8 cellular contexts compared by ENCODE assay signal in genomic region chr17:82031303-82031884, GRCh38. TPM values are rescaled to one million over a fixed set of nuclear protein-coding genes. Genes with fewer than 3 reads are reported as not detected.
DNase-seq lines count a peak whose midpoint lies in the region; ATAC-seq and TF ChIP-seq lines count a peak whose summit lies in the region.

Gene RAC3 (plus strand): TSS chr17:82031678. CDS start chr17:82031762, 84 bp downstream.

- peaks cover 33% of the 10 kb centered on the region for H3K36me3 ChIP-seq in SJSA1

- ATAC-seq in GM19463 (IDR thresholded peaks at IDR 0.05; ENCODE audit: unreplicated experiment) (no peak), HG02588 (IDR thresholded peaks at IDR 0.05; ENCODE audit: unreplicated experiment) (no peak)

- H4K20me1 ChIP-seq in H9 (ENCODE audit: control insufficient read depth, insufficient read depth, insufficient read length), result no peaks in the 10 kb centered on the region

- H3K27me3 ChIP-seq in H9 (ENCODE audit: insufficient read depth, low read length) (no peaks in the 10 kb centered on the region; the same call in 1 of the 2 replicates), SJSA1 (replicated peaks) (no peaks in the 10 kb centered on the region)

- peaks cover 11 to 25% (median 13%) of the 10 kb centered on the region in 3 donors for H3K27me3 Mint-ChIP-seq in CD14-positive monocyte (ENCODE audit: low read depth in 3 of 3)
- H3K27me3 Mint-ChIP-seq in H9 (ENCODE audit: low read depth), result peaks cover 2% of the 10 kb centered on the region; the same call in 1 of the 2 replicates
- peaks cover 17% of the 10 kb centered on the region for H3K27me3 Mint-ChIP-seq in endothelial cell (ENCODE audit: unreplicated experiment)
- H3K27me3 Mint-ChIP-seq in nephron (ENCODE audit: low read depth), result peaks cover 16% of the 10 kb centered on the region

- no peak within 1 kb of the TSS for H3K23ac ChIP-seq in H9 (ENCODE audit: insufficient read length, low read depth, low read length)

- H3K9ac ChIP-seq in H9 (ENCODE audit: extremely low read depth, insufficient read length, low read length), result peak within 1 kb of the TSS; percentile 55

- peak within 1 kb of the TSS; percentile 82 to 90 for H3K4me3 Mint-ChIP-seq in CD14-positive monocyte
- H3K4me3 Mint-ChIP-seq in H9, result peak within 1 kb of the TSS; percentile 63 to 81
- peak within 1 kb of the TSS; percentile 65 for H3K4me3 Mint-ChIP-seq in endothelial cell (ENCODE audit: unreplicated experiment)
- peak within 1 kb of the TSS; percentile 83 to 84 (median 84) for H3K4me3 Mint-ChIP-seq in nephron

- no peaks in the 10 kb centered on the region for H3K79me1 ChIP-seq in H9 (ENCODE audit: insufficient read depth, low read depth, low read length, poor library complexity, severe bottlenecking)

- peaks cover 14% of the 10 kb centered on the region for H3K4me1 Mint-ChIP-seq in CD14-positive monocyte
- peaks cover 2 to 19% of the 10 kb centered on the region in 2 experiments for H3K4me1 Mint-ChIP-seq in H9
- peaks cover 9% of the 10 kb centered on the region for H3K4me1 Mint-ChIP-seq in endothelial cell (ENCODE audit: unreplicated experiment)
- H3K4me1 Mint-ChIP-seq in nephron, result peaks cover 9% of the 10 kb centered on the region

- no peak within 1 kb of the TSS for H2BK12ac ChIP-seq in H9 (ENCODE audit: insufficient read length, low read depth, low read length)

- H2BK5ac ChIP-seq in H9 (ENCODE audit: insufficient read length, low read length), result no peak within 1 kb of the TSS

- peak within 1 kb of the TSS; percentile 48 for H3K4me3 ChIP-seq in SJSA1

- peaks cover 8% of the 10 kb centered on the region for H3K23me2 ChIP-seq in H9 (ENCODE audit: insufficient read length, low read depth, low read length, poor library complexity, severe bottlenecking)

- no peak within 1 kb of the TSS for H4K5ac ChIP-seq in H9 (ENCODE audit: insufficient read length, low read depth, low read length)

- H4K91ac ChIP-seq in H9 (ENCODE audit: insufficient read length, low read depth, low read length), result no peak within 1 kb of the TSS

- H3K9me3 Mint-ChIP-seq in CD14-positive monocyte (peaks cover 0 to 5% (median 0%) of the 10 kb centered on the region in 7 donors), H9 (no peaks in the 10 kb centered on the region), endothelial cell (ENCODE audit: unreplicated experiment) (no peaks in the 10 kb centered on the region), nephron (no peaks in the 10 kb centered on the region)

- H3K27ac ChIP-seq in H9 (ENCODE audit: insufficient read length, low read depth, low read length), result no peak within 1 kb of the TSS
- H3K27ac ChIP-seq in SJSA1, result no peak within 1 kb of the TSS

- H3K4me2 ChIP-seq in H9 (ENCODE audit: insufficient read depth, insufficient read length, low read length), result peak within 1 kb of the TSS; percentile 65

- H2BK20ac ChIP-seq in H9 (ENCODE audit: low read depth, low read length, poor library complexity, severe bottlenecking), result no peak within 1 kb of the TSS

- no peak within 1 kb of the TSS for H2BK15ac ChIP-seq in H9 (ENCODE audit: low read depth, low read length)

- H3K4ac ChIP-seq in H9 (ENCODE audit: low read depth, low read length), result no peak within 1 kb of the TSS

- H4K8ac ChIP-seq in H9 (replicated peaks; ENCODE audit: insufficient read length, low read depth, low read length), result no peak within 1 kb of the TSS

- no peak within 1 kb of the TSS for H2AFZ ChIP-seq in H9 (ENCODE audit: low read length)

- H2AK5ac ChIP-seq in H9 (ENCODE audit: insufficient read length, low read length), result no peak within 1 kb of the TSS

- no peak within 1 kb of the TSS for H3T11ph ChIP-seq in H9 (ENCODE audit: low read length)

- peak within 1 kb of the TSS; percentile 66; the same call in 1 of the 2 replicates for H3K14ac ChIP-seq in H9 (ENCODE audit: insufficient read depth, low read length)

- peaks cover 18 to 44% of the 10 kb centered on the region in 2 donors for H3K36me3 Mint-ChIP-seq in CD14-positive monocyte
- peaks cover 8 to 24% (median 16%) of the 10 kb centered on the region in 3 experiments; a peak in 6 of 7 replicates for H3K36me3 Mint-ChIP-seq in H9 (ENCODE audit: insufficient read depth in 1 of 3, low read depth in 3 of 3)
- peaks cover 6% of the 10 kb centered on the region for H3K36me3 Mint-ChIP-seq in endothelial cell (ENCODE audit: low read depth, unreplicated experiment)
- no peaks in the 10 kb centered on the region for H3K36me3 Mint-ChIP-seq in nephron (ENCODE audit: low read depth)

- DNase-seq in CD14-positive monocyte (ENCODE audit: low spot score) (no peak), H9 (no peak), SJSA1 (ENCODE audit: low read depth in 1 of 2, low spot score in 2 of 2) (no peak), endothelial cell (ENCODE audit: low spot score) (no peak), SK-N-DZ (ENCODE audit: low spot score) (no peak)

- H3K27ac Mint-ChIP-seq in CD14-positive monocyte, result peak within 1 kb of the TSS in 1 of 7 donors; percentile 50
- H3K27ac Mint-ChIP-seq in H9, result no peak within 1 kb of the TSS
- no peak within 1 kb of the TSS for H3K27ac Mint-ChIP-seq in endothelial cell (ENCODE audit: unreplicated experiment)
- no peak within 1 kb of the TSS for H3K27ac Mint-ChIP-seq in nephron

- intact Hi-C loops in CD14-positive monocyte (cut with micrococcal nuclease), result loop anchor here (2.0 to 10.0 kb wide), 5 partner anchors 63 to 423 kb away; partner anchors contain the start of genes CYBC1 (in 1 of the 2), FASN (in 1 of the 2) and NARF (in 1 of the 2)

- no peaks in the 10 kb centered on the region for H3K79me2 ChIP-seq in H9 (ENCODE audit: insufficient read depth, low read length)

- TF ChIP-seq CTCF in CD14-positive monocyte (IDR thresholded peaks at IDR 0.05) (no peak), H9 (conservative IDR thresholded peaks at IDR 0.05) (no peak), endothelial cell (IDR thresholded peaks at IDR 0.05; ENCODE audit: unreplicated experiment) (no peak), nephron (IDR thresholded peaks at IDR 0.05; ENCODE audit: unreplicated experiment in 3 of 3) (no peak)

- H2BK120ac ChIP-seq in H9 (ENCODE audit: low read depth, low read length, poor library complexity, severe bottlenecking), result no peak within 1 kb of the TSS

- peak within 1 kb of the TSS; percentile 7 for H3K18ac ChIP-seq in H9 (ENCODE audit: insufficient read length, low read depth, low read length)

- no peaks in the 10 kb centered on the region for H3K4me1 ChIP-seq in H9 (ENCODE audit: insufficient read depth, low read length)
- H3K4me1 ChIP-seq in SJSA1 (replicated peaks), result peaks cover 25% of the 10 kb centered on the region

- H3K9me3 ChIP-seq in H9 (ENCODE audit: control insufficient read depth, low read depth, low read length) (no peaks in the 10 kb centered on the region), SJSA1 (replicated peaks) (no peaks in the 10 kb centered on the region)

- WGBS in H9 (ENCODE audit: extremely low coverage, insufficient read length, low lambda C conversion rate), result no CpG with 5 or more reads among the region's 96 CpGs

- no peak within 1 kb of the TSS for H3K56ac ChIP-seq in H9 (ENCODE audit: insufficient read length, low read depth, low read length)

RNA-seq across cellular contexts. Expression of gene RAC3, which starts in this region (rescaled TPM):
- polyA plus RNA-seq in CD14-positive monocyte, result not detected
- total RNA-seq in H9 (2021) (84.8 and 85.8 TPM in 2 replicates), endothelial cell (ENCODE audit: unreplicated experiment) (24.0 TPM)
- 9.9 TPM in 2 replicates for total RNA-seq in SJSA1 (2014; rRNA removed; shearing (Covaris generic))
- polyA plus RNA-seq in SK-N-DZ (2014; cell fraction: cytosol; rRNA removed), result 207 and 236 TPM in 2 replicates
- 474 and 522 TPM in 2 replicates for polyA plus RNA-seq in SK-N-DZ (2014; cell fraction: nucleus; rRNA removed)
